31 cellular contexts compared by ENCODE assay signal in genomic region chr22:23452231-23453010, GRCh38.
"Had no signal": no experiment of that assay in that cellular context is flagged by ENCODE, and none has a peak within 500 bp of the region (broad histone marks: within the 10 kb centered on the region; RNA-seq: fewer than 3 reads in every experiment).

No MANE protein-coding gene starts in this region.

- DNase-seq: activated CD4-positive, alpha-beta T cell treated with anti-CD3 and anti-CD28 coated beads, Interleukin-2, amount 10 ng/mL, durations not matched to agents 24 days and 14 days; activated CD4-positive, alpha-beta T cell treated with anti-CD3 and anti-CD28 coated beads, Interleukin-2, amount 50 U/mL, for 4 hours; activated CD8-positive, alpha-beta T cell treated with anti-CD3 and anti-CD28 coated beads for 36 hours; activated effector memory CD4-positive, alpha-beta T cell treated with anti-CD3 and anti-CD28 coated beads, Interleukin-2, amount 50 U/mL, for 16 hours; activated naive CD4-positive, alpha-beta T cell; activated naive CD4-positive, alpha-beta T cell treated with anti-CD3 and anti-CD28 coated beads, Interleukin-2, amount 50 U/mL, for 16 hours; activated naive CD8-positive, alpha-beta T cell treated with anti-CD3 and anti-CD28 coated beads for 36 hours; activated T-cell treated with anti-CD3 and anti-CD28 coated beads, Interleukin-2, amount 50 U/mL, for 1 hour; activated T-cell treated with anti-CD3 and anti-CD28 coated beads, Interleukin-2, amount 50 U/mL, for 72 hours; amniotic stem cell; aorta; brain microvascular endothelial cell; KG1; MM.1S; NCI-H1092 treated with DMSO at 0.1 percent for 48 hours; NCI-H1417; NCI-H146; NCI-H187; NCI-H2029 treated with DMSO at 0.1 percent for 48 hours; NCI-H2107; NCI-H2171; NCI-H510A; NCI-H526; NCI-H748 treated with DMSO at 0.1 percent for 48 hours; Right ventricle myocardium superior; SW 1271; T-helper 1 cell; T-helper 2 cell; T-helper 9 cell; WERI-Rb-1 had no signal

- H3K27me3 ChIP-seq: brain microvascular endothelial cell had no signal

- H3K27ac Mint-ChIP-seq: activated CD4-positive, alpha-beta T cell treated with anti-CD3 and anti-CD28 coated beads, Interleukin-2, amount 10 ng/mL, durations not matched to agents 24 days and 14 days; activated CD8-positive, alpha-beta T cell treated with anti-CD3 and anti-CD28 coated beads for 36 hours; activated naive CD8-positive, alpha-beta T cell treated with anti-CD3 and anti-CD28 coated beads for 36 hours; activated T-cell treated with anti-CD3 and anti-CD28 coated beads, Interleukin-2, amount 50 U/mL, for 72 hours; activated T-helper 17 cell treated with anti-CD3 and anti-CD28 coated beads, Interleukin-2, amount 50 U/mL, for 72 hours had no signal

- H3K9me3 Mint-ChIP-seq: activated CD4-positive, alpha-beta T cell treated with anti-CD3 and anti-CD28 coated beads, Interleukin-2, amount 10 ng/mL, durations not matched to agents 24 days and 14 days; activated CD8-positive, alpha-beta T cell treated with anti-CD3 and anti-CD28 coated beads for 36 hours; activated naive CD8-positive, alpha-beta T cell treated with anti-CD3 and anti-CD28 coated beads for 36 hours; activated T-cell treated with anti-CD3 and anti-CD28 coated beads, Interleukin-2, amount 50 U/mL, for 72 hours; activated T-helper 17 cell treated with anti-CD3 and anti-CD28 coated beads, Interleukin-2, amount 50 U/mL, for 72 hours had no signal

- H3K4me1 Mint-ChIP-seq: activated T-helper 17 cell treated with anti-CD3 and anti-CD28 coated beads, Interleukin-2, amount 50 U/mL, for 72 hours had no signal

- H3K36me3 ChIP-seq: brain microvascular endothelial cell, WERI-Rb-1 had no signal

- H3K27ac ChIP-seq: brain microvascular endothelial cell, WERI-Rb-1 had no signal

- H3K36me3 Mint-ChIP-seq: activated naive CD8-positive, alpha-beta T cell treated with anti-CD3 and anti-CD28 coated beads for 36 hours had no signal

- H3K4me3 Mint-ChIP-seq: activated CD4-positive, alpha-beta T cell treated with anti-CD3 and anti-CD28 coated beads, Interleukin-2, amount 10 ng/mL, durations not matched to agents 24 days and 14 days; activated CD8-positive, alpha-beta T cell treated with anti-CD3 and anti-CD28 coated beads for 36 hours; activated naive CD8-positive, alpha-beta T cell treated with anti-CD3 and anti-CD28 coated beads for 36 hours; activated T-cell treated with anti-CD3 and anti-CD28 coated beads, Interleukin-2, amount 50 U/mL, for 72 hours; activated T-helper 17 cell treated with anti-CD3 and anti-CD28 coated beads, Interleukin-2, amount 50 U/mL, for 72 hours had no signal
